Comparison of ENCODE assay signal across 22 cellular contexts in the genomic region with DNA sequence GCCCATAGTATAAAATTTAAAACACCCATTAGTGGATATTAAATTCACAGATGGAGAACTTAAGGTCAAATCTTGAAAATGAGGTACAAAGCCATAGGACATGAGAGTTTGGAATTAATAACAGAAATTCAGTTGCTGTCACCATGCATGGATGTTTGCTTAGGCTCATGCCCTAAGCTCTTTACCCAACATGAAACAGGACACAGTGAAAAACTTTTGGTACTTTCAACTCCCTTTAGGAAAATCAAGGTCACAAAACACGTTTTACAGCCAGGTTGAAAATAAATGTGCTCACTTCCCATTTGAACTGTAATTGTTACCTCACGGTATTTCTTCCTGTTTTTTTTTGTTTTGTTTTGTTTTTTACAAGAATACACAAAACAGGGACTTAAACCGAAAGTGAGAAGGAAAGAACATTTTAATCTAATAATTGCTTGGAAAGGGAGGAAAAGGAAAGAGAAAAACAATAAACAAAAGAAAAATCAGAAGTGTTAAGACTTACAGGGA. TPM values are rescaled to one million over a fixed set of nuclear protein-coding genes. Genes with fewer than 3 reads are reported as not detected.
A peak's percentile ranks its signal among the peaks of the same experiment; 100 is the strongest.
DNase-seq lines count a peak whose midpoint lies in the region; ATAC-seq, FAIRE-seq and TF ChIP-seq lines count a peak whose summit lies in the region.
"Had no signal": no experiment of that assay in that cellular context is flagged by ENCODE, and none has a peak within 500 bp of the region (broad histone marks: within the 10 kb centered on the region; RNA-seq: fewer than 3 reads in every experiment).

No MANE protein-coding gene starts in this region.

- no peak for DNase-seq in CD14-positive monocyte (ENCODE audit: low spot score)
- DNase-seq in GM12891 (ENCODE audit: insufficient read length, low spot score) = no peak
- DNase-seq in left lobe of liver (ENCODE audit: low spot score) = no peak
- DNase-seq in MCF 10A (ENCODE audit: unreplicated experiment) = no peak
- DNase-seq in KBM-7 = no peak
- DNase-seq in activated CD8-positive, alpha-beta memory T cell treated with anti-CD3 and anti-CD28 coated beads, Interleukin-2, amount 50 U/mL, for 4 hours = no peak
- DNase-seq in WERI-Rb-1 = no peak
- DNase-seq: activated CD4-positive, CD25-positive, alpha-beta regulatory T cell; Caco-2; esophagus squamous epithelium; H7; kidney glomerular epithelial cell; NCI-H1048; NCI-H187 treated with DMSO at 0.1 percent for 48 hours; NCI-H226; posterior cingulate gyrus; stimulated activated CD4-positive, alpha-beta T cell treated with anti-CD3 and anti-CD28 coated beads, Interleukin-2, amount 100 ng/mL, for 24 hours; stimulated activated naive CD8-positive, alpha-beta T cell treated with anti-CD3 and anti-CD28 coated beads, Interleukin-15, amount 100 ng/mL, for 72 hours; trophoblast cell had no signal

- no peaks in the 10 kb centered on the region for H3K27me3 ChIP-seq in WERI-Rb-1 (ENCODE audit: insufficient read depth, low read depth, severe bottlenecking)
- H3K27me3 ChIP-seq: cardiac muscle cell, esophagus squamous epithelium had no signal

- no peak for FAIRE-seq in GM12891 (lab: Jason Lieb, UNC)

- intact Hi-C loops in CD14-positive monocyte (cut with micrococcal nuclease) = no loop called here
- intact Hi-C loops in MCF 10A (cut with micrococcal nuclease) = no loop called here

- in situ Hi-C loops in KBM-7 (cut with MboI; ENCODE audit: low pct_unique_long_range_greater_than_20kb, low sequenced_read_pairs) = no loop called here

- H3K27me3 Mint-ChIP-seq in CD14-positive monocyte (ENCODE audit: low read depth in 3 of 3) (peaks cover 0 to 3% (median 0%) of the 10 kb centered on the region in 3 donors), MCF 10A (ENCODE audit: insufficient read depth, unreplicated experiment) (no peaks in the 10 kb centered on the region)
- no peaks in the 10 kb centered on the region for H3K27me3 Mint-ChIP-seq in activated T-helper 17 cell treated with anti-CD3 and anti-CD28 coated beads, Interleukin-2, amount 50 U/mL, for 72 hours
- H3K27me3 Mint-ChIP-seq: stimulated activated naive CD8-positive, alpha-beta T cell treated with anti-CD3 and anti-CD28 coated beads, Interleukin-15, amount 100 ng/mL, for 72 hours had no signal

- POLR2A ChIA-PET in MCF 10A (lab: Yijun Ruan, JAX) = interaction anchor here (0.6 kb wide), 2 partner anchors 174 to 835 kb away, joined by 3 to 4 read pairs; a partner anchor contains a TSS

- CTCF ChIA-PET in MCF 10A (lab: Yijun Ruan, JAX) = interaction anchor here (0.9 to 1.1 kb wide), 2 partner anchors 15 to 25 kb away, joined by 3 to 6 read pairs; a partner anchor contains a TSS

- H3K36me3 ChIP-seq in WERI-Rb-1 = 0 out of 2 replicates have a peak, but pooled peaks cover 2% of the 10 kb centered on the region
- H3K36me3 ChIP-seq: cardiac muscle cell, esophagus squamous epithelium had no signal

- H3K27ac ChIP-seq in WERI-Rb-1 = no peak overlapping the region
- H3K27ac ChIP-seq: cardiac muscle cell, esophagus squamous epithelium, KMS-11 had no signal

- TF ChIP-seq CTCF in CD14-positive monocyte (IDR thresholded peaks at IDR 0.05) = no peak
- no peak for TF ChIP-seq CTCF in MCF 10A (IDR thresholded peaks at IDR 0.05; ENCODE audit: unreplicated experiment)
- no peak for TF ChIP-seq CTCF in WERI-Rb-1 (IDR thresholded peaks at IDR 0.05; ENCODE audit: low read depth, low read length)

- no peak overlapping the region for H3K4me3 ChIP-seq in WERI-Rb-1 (ENCODE audit: low read depth, low read length)
- H3K4me3 ChIP-seq: cardiac muscle cell, esophagus squamous epithelium had no signal

- H3K9me3 Mint-ChIP-seq in CD14-positive monocyte = no peaks in the 10 kb centered on the region
- no peaks in the 10 kb centered on the region for H3K9me3 Mint-ChIP-seq in activated T-helper 17 cell treated with anti-CD3 and anti-CD28 coated beads, Interleukin-2, amount 50 U/mL, for 72 hours
- no peaks in the 10 kb centered on the region for H3K9me3 Mint-ChIP-seq in MCF 10A (ENCODE audit: unreplicated experiment)
- H3K9me3 Mint-ChIP-seq: stimulated activated naive CD8-positive, alpha-beta T cell treated with anti-CD3 and anti-CD28 coated beads, Interleukin-15, amount 100 ng/mL, for 72 hours had no signal

- no TSS peak for BruUV-seq in MCF 10A (replicated peaks; lab: Mats Ljungman, UMichigan)

- H3K4me1 Mint-ChIP-seq in CD14-positive monocyte (peaks cover 30% of the 10 kb centered on the region), MCF 10A (ENCODE audit: insufficient read depth, unreplicated experiment) (peaks cover 8% of the 10 kb centered on the region)
- H3K4me1 Mint-ChIP-seq in activated T-helper 17 cell treated with anti-CD3 and anti-CD28 coated beads, Interleukin-2, amount 50 U/mL, for 72 hours = peaks cover 12% of the 10 kb centered on the region

- H3K27ac Mint-ChIP-seq in CD14-positive monocyte = peak overlapping the region in 4 of 7 donors; percentile 60 to 89 (median 80)
- peak overlapping the region; percentile 45 for H3K27ac Mint-ChIP-seq in activated T-helper 17 cell treated with anti-CD3 and anti-CD28 coated beads, Interleukin-2, amount 50 U/mL, for 72 hours
- H3K27ac Mint-ChIP-seq in MCF 10A (ENCODE audit: low read depth, unreplicated experiment) = no peak overlapping the region

- no peak for TF ChIP-seq POLR2A in GM12891 (IDR thresholded peaks at IDR 0.05; ENCODE audit: low read depth, low read length)

- H3K36me3 Mint-ChIP-seq in CD14-positive monocyte (peaks cover 0 to 16% of the 10 kb centered on the region in 2 donors), MCF 10A (ENCODE audit: insufficient read depth, unreplicated experiment) (no peaks in the 10 kb centered on the region)
- H3K36me3 Mint-ChIP-seq in activated T-helper 17 cell treated with anti-CD3 and anti-CD28 coated beads, Interleukin-2, amount 50 U/mL, for 72 hours (ENCODE audit: low read depth) = peaks cover 14% of the 10 kb centered on the region

- ATAC-seq in activated T-helper 17 cell treated with anti-CD3 and anti-CD28 coated beads, Interleukin-2, amount 50 U/mL, for 72 hours (replicated peaks) = no peak
- ATAC-seq in left lobe of liver = peak; percentile 46
- ATAC-seq: stimulated activated naive CD8-positive, alpha-beta T cell treated with anti-CD3 and anti-CD28 coated beads, Interleukin-15, amount 100 ng/mL, for 72 hours had no signal

- H3K4me3 Mint-ChIP-seq in CD14-positive monocyte (peak overlapping the region in 1 of 2 donors; percentile 46), MCF 10A (ENCODE audit: unreplicated experiment) (no peak overlapping the region)
- H3K4me3 Mint-ChIP-seq in activated T-helper 17 cell treated with anti-CD3 and anti-CD28 coated beads, Interleukin-2, amount 50 U/mL, for 72 hours = no peak overlapping the region
- H3K4me3 Mint-ChIP-seq: stimulated activated naive CD8-positive, alpha-beta T cell treated with anti-CD3 and anti-CD28 coated beads, Interleukin-15, amount 100 ng/mL, for 72 hours had no signal

- H3K9me3 ChIP-seq in WERI-Rb-1 (ENCODE audit: severe bottlenecking) = no peaks in the 10 kb centered on the region
- H3K9me3 ChIP-seq: Caco-2, esophagus squamous epithelium had no signal

TF ChIP-seq in GM12891, 5 proteins besides CTCF, POLR2A, EP300 and RAD21:
- TF ChIP-seq POU2F2 (IDR thresholded peaks at IDR 0.05; ENCODE audit: low read depth, low read length) (no peak), SPI1 (IDR thresholded peaks at IDR 0.05; ENCODE audit: low read depth, low read length) (0 out of 2 replicates have a peak, but pooled peaks have one; percentile 40)

RNA-seq across cellular contexts. Expression of a gene that starts 6.1 kb away (rescaled TPM):
- 10 to 100 TPM in 1 of 2 donors, 1 to 10 TPM in 1; 9.2 to 12.9 TPM for polyA plus RNA-seq in CD14-positive monocyte
- polyA plus RNA-seq in GM12891 (2012; ENCODE audit: low read depth, missing spikeins) = 9.8 TPM
- total RNA-seq in activated T-helper 17 cell treated with anti-CD3 and anti-CD28 coated beads, Interleukin-2, amount 50 U/mL, for 72 hours = 10 to 100 TPM; 12.9 to 16.4 TPM
- 6.6 TPM for total RNA-seq in left lobe of liver
- total RNA-seq in MCF 10A (2022) = 16.7 and 18.4 TPM in 2 replicates

RNA-seq across cellular contexts. Expression of a gene that starts 6.3 kb away (rescaled TPM):
- 10 to 100 TPM; 27.9 to 29.5 TPM for polyA plus RNA-seq in CD14-positive monocyte
- 59.3 TPM for polyA plus RNA-seq in GM12891 (2012; ENCODE audit: low read depth, missing spikeins)
- total RNA-seq in activated T-helper 17 cell treated with anti-CD3 and anti-CD28 coated beads, Interleukin-2, amount 50 U/mL, for 72 hours = 10 to 100 TPM; 10.5 to 11.8 TPM
- total RNA-seq in left lobe of liver (5.2 TPM), MCF 10A (2022) (7.4 and 7.8 TPM in 2 replicates)

RNA-seq across cellular contexts. Expression of a gene that starts 14.5 kb away (rescaled TPM):
- 10 to 100 TPM; 77.6 to 88.2 TPM for polyA plus RNA-seq in CD14-positive monocyte
- polyA plus RNA-seq in GM12891 (2012; ENCODE audit: low read depth, missing spikeins) = 53.2 TPM
- 10 to 100 TPM; 39.7 to 50.5 TPM for total RNA-seq in activated T-helper 17 cell treated with anti-CD3 and anti-CD28 coated beads, Interleukin-2, amount 50 U/mL, for 72 hours
- 34.7 TPM for total RNA-seq in left lobe of liver
- total RNA-seq in MCF 10A (2022) = 56.1 and 59.6 TPM in 2 replicates

RNA-seq across cellular contexts. Expression of a gene that starts 32.5 kb away (rescaled TPM):
- polyA plus RNA-seq in CD14-positive monocyte = 10 to 100 TPM in 1 of 2 donors, 1 to 10 TPM in 1; 8.9 to 14.3 TPM
- 2.9 TPM for polyA plus RNA-seq in GM12891 (2012; ENCODE audit: low read depth, missing spikeins)
- 1 to 10 TPM; 4.8 to 6.8 TPM for total RNA-seq in activated T-helper 17 cell treated with anti-CD3 and anti-CD28 coated beads, Interleukin-2, amount 50 U/mL, for 72 hours
- total RNA-seq in left lobe of liver (2.9 TPM), MCF 10A (2022) (3.0 and 3.2 TPM in 2 replicates)
